ENCODE assay signal across 9 cellular contexts in the genomic region with DNA sequence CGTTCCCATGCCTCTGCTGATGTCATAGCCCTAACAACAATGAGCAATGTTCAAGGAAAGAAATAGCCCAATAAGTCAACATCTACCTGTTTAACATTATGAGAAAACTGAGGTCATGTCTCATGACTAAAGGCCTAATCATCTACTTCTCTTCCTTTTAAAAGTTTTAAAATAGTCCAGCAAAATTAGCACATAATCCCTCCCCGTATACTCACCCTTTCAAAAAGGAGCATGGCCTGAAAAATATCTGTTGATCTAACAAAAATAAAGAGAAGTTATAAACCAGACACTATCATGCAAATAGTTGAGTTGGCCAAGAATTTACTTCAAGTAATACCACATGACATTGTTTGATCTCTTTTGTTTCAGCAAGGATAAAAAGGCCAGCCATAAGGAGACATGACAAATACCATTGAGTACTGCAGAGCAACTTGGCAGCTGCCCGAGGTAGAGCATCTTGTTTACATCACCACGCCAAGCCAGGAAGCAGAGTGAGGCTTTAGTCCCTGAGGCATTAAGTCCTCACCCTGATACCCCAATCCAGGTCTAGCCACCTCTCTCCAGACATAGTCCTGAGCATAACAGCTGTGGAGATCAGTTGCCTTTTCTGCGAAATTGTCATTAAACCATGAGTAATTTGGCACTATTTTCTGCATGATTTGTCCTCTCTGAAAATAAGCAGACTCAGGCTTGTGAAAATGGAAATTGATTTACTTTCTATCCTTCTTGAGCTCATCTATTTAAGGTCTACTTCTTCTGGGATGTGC.
A peak's percentile ranks its signal among the peaks of the same experiment; 100 is the strongest.
DNase-seq lines count a peak whose midpoint lies in the region; TF ChIP-seq lines count a peak whose summit lies in the region.
"Had no signal": no experiment of that assay in that cellular context is flagged by ENCODE, and none has a peak within 500 bp of the region (broad histone marks: within the 10 kb centered on the region; RNA-seq: fewer than 3 reads in every experiment).

No MANE protein-coding gene starts in this region.

- no peaks in the 10 kb centered on the region for H3K27me3 Mint-ChIP-seq in CD14-positive monocyte (ENCODE audit: low read depth in 3 of 3)

- DNase-seq in GM03348 (ENCODE audit: low spot score): peak; percentile 38
- peak; percentile 89 for DNase-seq in RPMI7951 (ENCODE audit: low read depth)
- DNase-seq in fibroblast of the aortic adventitia (ENCODE audit: low read depth): peak; percentile 94
- peak; percentile 81 for DNase-seq in skeletal muscle cell (ENCODE audit: low read depth)
- no peak for DNase-seq in activated CD8-positive, alpha-beta memory T cell treated with anti-CD3 and anti-CD28 coated beads for 24 hours
- DNase-seq in activated CD4-positive, alpha-beta T cell treated with anti-CD3 and anti-CD28 coated beads for 48 hours: no peak
- DNase-seq in CD14-positive monocyte (ENCODE audit: low spot score): no peak
- DNase-seq in middle frontal gyrus (ENCODE audit: extremely low spot score, low spot score): no peak
- DNase-seq: stimulated activated CD4-positive, alpha-beta T cell treated with anti-CD3 and anti-CD28 coated beads, Interleukin-12 subunit alpha, Interleukin-12 subunit beta, amount 100 ng/mL, for 4 hours had no signal

- H3K4me3 Mint-ChIP-seq in CD14-positive monocyte: no peak overlapping the region

- no peaks in the 10 kb centered on the region for H3K4me1 Mint-ChIP-seq in CD14-positive monocyte

- no peaks in the 10 kb centered on the region for H3K36me3 Mint-ChIP-seq in CD14-positive monocyte

- H3K4me3 ChIP-seq in fibroblast of the aortic adventitia (ENCODE audit: low read depth, low read length) (no peak overlapping the region), skeletal muscle cell (ENCODE audit: low read depth, low read length) (no peak overlapping the region)

- TF ChIP-seq CTCF in fibroblast of the aortic adventitia (IDR thresholded peaks at IDR 0.05; ENCODE audit: insufficient read depth, low read length) (no peak), CD14-positive monocyte (IDR thresholded peaks at IDR 0.05) (no peak)

- peaks cover 0 to 4% (median 0%) of the 10 kb centered on the region in 7 donors for H3K9me3 Mint-ChIP-seq in CD14-positive monocyte

- intact Hi-C loops in CD14-positive monocyte (cut with micrococcal nuclease): no loop called here

- H3K27ac Mint-ChIP-seq in CD14-positive monocyte: no peak overlapping the region

Comparison
In these comparisons a context has a peak if more than half of its experiments do, and no peak if none do; other contexts are left out.
1. DNase-seq: peak in GM03348 (single experiment), RPMI7951 (single experiment), fibroblast of the aortic adventitia (single experiment) and skeletal muscle cell (single experiment); none in activated CD8-positive, alpha-beta memory T cell treated with anti-CD3 and anti-CD28 coated beads for 24 hours (single experiment), activated CD4-positive, alpha-beta T cell treated with anti-CD3 and anti-CD28 coated beads for 48 hours (single experiment), CD14-positive monocyte (single experiment) and middle frontal gyrus (single experiment).